In genomic region chr19:19352823-19353222, GRCh38 we compare ENCODE assay signal across 23 cellular contexts.
"Had no signal": no experiment of that assay in that cellular context is flagged by ENCODE, and none has a peak within 500 bp of the region (broad histone marks: within the 10 kb centered on the region; RNA-seq: fewer than 3 reads in every experiment).

No MANE protein-coding gene starts in this region.

- ATAC-seq: esophagus mucosa; heart left ventricle; left colon; left ventricle myocardium superior; natural killer cell treated with Interleukin-12 subunit alpha and Interleukin-12 subunit beta and Interleukin-15 and Interleukin-18, amount 100 ng/mL, for 72 hours; sciatic nerve had no signal

- H3K36me3 Mint-ChIP-seq: natural killer cell treated with Interleukin-12 subunit alpha and Interleukin-12 subunit beta and Interleukin-15 and Interleukin-18, amount 100 ng/mL, for 72 hours had no signal

- H3K27me3 Mint-ChIP-seq: natural killer cell treated with Interleukin-12 subunit alpha and Interleukin-12 subunit beta and Interleukin-15 and Interleukin-18, amount 100 ng/mL, for 72 hours had no signal

- H3K4me3 Mint-ChIP-seq: natural killer cell treated with Interleukin-12 subunit alpha and Interleukin-12 subunit beta and Interleukin-15 and Interleukin-18, amount 100 ng/mL, for 72 hours had no signal

- H3K27ac ChIP-seq: coronary artery, heart left ventricle, parathyroid adenoma, prostate gland, spleen, stomach, thoracic aorta, transverse colon had no signal

- H3K27ac Mint-ChIP-seq: natural killer cell treated with Interleukin-12 subunit alpha and Interleukin-12 subunit beta and Interleukin-15 and Interleukin-18, amount 100 ng/mL, for 72 hours had no signal

- DNase-seq: effector CD4-positive, alpha-beta T cell; heart left ventricle; hippocampal formation; left colon; left ventricle myocardium superior; mesenchymal stem cell; midbrain; occipital lobe; spleen; stimulated activated CD4-positive, alpha-beta T cell treated with anti-CD3 and anti-CD28 coated beads, Interleukin-15, amount 100 ng/mL, for 24 hours; stimulated activated CD4-positive, alpha-beta T cell treated with anti-CD3 and anti-CD28 coated beads, Interleukin-1b, Interleukin-23, amount 100 ng/mL, for 48 hours; stimulated activated CD4-positive, alpha-beta T cell treated with anti-CD3 and anti-CD28 coated beads, Interleukin-4, amount 100 ng/mL, for 24 hours; stimulated activated naive CD4-positive, alpha-beta T cell; stomach; substantia nigra; transverse colon had no signal

- H3K9me3 Mint-ChIP-seq: natural killer cell treated with Interleukin-12 subunit alpha and Interleukin-12 subunit beta and Interleukin-15 and Interleukin-18, amount 100 ng/mL, for 72 hours had no signal
